ENCODE assay signal across 12 cellular contexts in genomic region chr3:194481525-194482195, GRCh38. TPM values are rescaled to one million over a fixed set of nuclear protein-coding genes. Genes with fewer than 3 reads are reported as not detected.
DNase-seq lines count a peak whose midpoint lies in the region; ATAC-seq, FAIRE-seq and TF ChIP-seq lines count a peak whose summit lies in the region.
"Had no signal": no experiment of that assay in that cellular context is flagged by ENCODE, and none has a peak within 500 bp of the region (broad histone marks: within the 10 kb centered on the region; RNA-seq: fewer than 3 reads in every experiment).

No MANE protein-coding gene starts in this region.

- H3K27ac ChIP-seq in A549 = peak overlapping the region; percentile 63 to 84
- H3K27ac ChIP-seq in left lung = peak overlapping the region in 1 of 2 donors; percentile 43

- in situ Hi-C loops in Caki2 (cut with HindIII; ENCODE audit: low pct_unique_long_range_greater_than_20kb, low sequenced_read_pairs) = no loop called here

- H3K36me3 Mint-ChIP-seq in WTC11 = peaks cover 12% of the 10 kb centered on the region

- DNase-seq in A549 (ENCODE audit: low read depth in 1 of 2, low spot score in 1 of 2) (no peak), Caki2 (ENCODE audit: low read depth) (peak; percentile 62), WTC11 (ENCODE audit: low spot score) (no peak), kidney tubule cell (ENCODE audit: low spot score) (peak; percentile 43), left lung (no peak), NCI-H1105 (lab: John Stamatoyannopoulos, UW) (no peak), DMS79 (lab: John Stamatoyannopoulos, UW) (no peak)
- DNase-seq: brain microvascular endothelial cell; CD8-positive, alpha-beta T cell; NCI-H1436 treated with DMSO at 0.1 percent for 48 hours; stimulated activated CD4-positive, alpha-beta T cell treated with anti-CD3 and anti-CD28 coated beads, Interleukin-12 subunit alpha, Interleukin-12 subunit beta, amount 100 ng/mL, for 4 hours had no signal

- no peaks in the 10 kb centered on the region for H3K27me3 ChIP-seq in left lung
- H3K27me3 ChIP-seq: brain microvascular endothelial cell had no signal

- H3K9me3 ChIP-seq in A549 (no peaks in the 10 kb centered on the region), left lung (no peaks in the 10 kb centered on the region)

- H3K36me3 ChIP-seq in left lung = peaks cover 0 to 13% of the 10 kb centered on the region in 2 donors

- H3K27me3 Mint-ChIP-seq in WTC11 (ENCODE audit: low read depth) = no peaks in the 10 kb centered on the region

- 19% methylated on average over 5 of the region's 5 CpGs for WGBS in A549 (ENCODE audit: missing lambda C conversion rate)

- no peak for TF ChIP-seq EP300 in A549 (IDR thresholded peaks at IDR 0.05)

- FAIRE-seq in A549 (lab: Jason Lieb, UNC) = no peak

- CTCF ChIA-PET in A549 (lab: Yijun Ruan, JAX) = interaction anchor here (1.2 kb wide), 1 partner anchor 10 kb away, joined by 4 read pairs; no protein-coding TSS in a partner anchor
- CTCF ChIA-PET in WTC11 (lab: Charles Lee) = interaction anchor here (1.5 kb wide), 1 partner anchor 10 kb away, joined by 3 read pairs; no protein-coding TSS in a partner anchor

- TF ChIP-seq POLR2A in A549 (IDR thresholded peaks at IDR 0.05; ENCODE audit: low read length) = no peak

- peak overlapping the region; percentile 15; the same call in 1 of the 2 replicates for H3K27ac Mint-ChIP-seq in WTC11
- H3K27ac Mint-ChIP-seq: CD8-positive, alpha-beta T cell had no signal

- peak in 1 of 2 experiments; percentile 34; a peak in 2 of 6 replicates for ATAC-seq in A549
- ATAC-seq in WTC11 = no peak
- no peak for ATAC-seq in left lung
- no peak for ATAC-seq in HG03097 (IDR thresholded peaks at IDR 0.05; ENCODE audit: low FRiP score, unreplicated experiment)
- ATAC-seq: CD8-positive, alpha-beta T cell had no signal

- TF ChIP-seq RAD21 in A549 (conservative IDR thresholded peaks at IDR 0.05 in 1 of 2, IDR thresholded peaks at IDR 0.05 in 1 of 2) = no peak

- H3K4me3 Mint-ChIP-seq in WTC11 = no peak overlapping the region
- H3K4me3 Mint-ChIP-seq: CD8-positive, alpha-beta T cell had no signal

- no peaks in the 10 kb centered on the region for H3K9me3 Mint-ChIP-seq in WTC11
- H3K9me3 Mint-ChIP-seq: CD8-positive, alpha-beta T cell had no signal

- H3K4me1 ChIP-seq in A549 = peaks cover 78% of the 10 kb centered on the region
- H3K4me1 ChIP-seq in left lung = peaks cover 9 to 74% of the 10 kb centered on the region in 2 donors

- intact Hi-C loops in left lung (cut with DNase I) = no loop called here

- peak overlapping the region; percentile 90 for H3K4me2 ChIP-seq in A549

- H3K4me1 Mint-ChIP-seq in WTC11 = peaks cover 18% of the 10 kb centered on the region

- H3K4me3 ChIP-seq in A549 (peak overlapping the region; percentile 24; the same call in 2 of the 3 replicates), left lung (no peak overlapping the region)

- POLR2A ChIA-PET in A549 (lab: Yijun Ruan, JAX) (no interaction called here), WTC11 (lab: Charles Lee) (no interaction called here)

- TF ChIP-seq CTCF in A549 (IDR thresholded peaks at IDR 0.05) (no peak), WTC11 (IDR thresholded peaks at IDR 0.05) (no peak), left lung (IDR thresholded peaks at IDR 0.05) (no peak)

TF ChIP-seq in A549, 52 proteins besides CTCF, POLR2A, EP300 and RAD21:
- TF ChIP-seq HDAC2 (IDR thresholded peaks at IDR 0.05) (no peak), GATA3 (IDR thresholded peaks at IDR 0.05; ENCODE audit: borderline replicate concordance) (peak; percentile 51; the same call in 1 of the 2 replicates), MAFK (IDR thresholded peaks at IDR 0.05; ENCODE audit: partially characterized antibody) (peak; percentile 85), ZNF302 (CRISPR knock-in tag; IDR thresholded peaks at IDR 0.05) (no peak)

TF ChIP-seq in WTC11, 78 proteins besides CTCF, POLR2A, EP300 and RAD21 (continues in another document):
- no peak for TF ChIP-seq ZMAT4 (CRISPR knock-in tag; IDR thresholded peaks at IDR 0.05)
- no peak for TF ChIP-seq IRF2 (CRISPR knock-in tag; IDR thresholded peaks at IDR 0.05; ENCODE audit: borderline replicate concordance, low read depth)
- TF ChIP-seq NFE2L1 (CRISPR knock-in tag; IDR thresholded peaks at IDR 0.05) = no peak
- TF ChIP-seq ZNF219 (CRISPR knock-in tag; IDR thresholded peaks at IDR 0.05; ENCODE audit: borderline replicate concordance) = no peak
- no peak for TF ChIP-seq GABPB1 (CRISPR knock-in tag; IDR thresholded peaks at IDR 0.05)
- TF ChIP-seq TCF7 (CRISPR knock-in tag; IDR thresholded peaks at IDR 0.05; ENCODE audit: low read depth) = no peak
- no peak for TF ChIP-seq ZNF263 (CRISPR knock-in tag; IDR thresholded peaks at IDR 0.05; ENCODE audit: low read depth)
- TF ChIP-seq TEAD1 (CRISPR knock-in tag; IDR thresholded peaks at IDR 0.05) = no peak
- TF ChIP-seq SP1 (CRISPR knock-in tag; conservative IDR thresholded peaks at IDR 0.05) = no peak
- no peak for TF ChIP-seq FOXP4 (CRISPR knock-in tag; IDR thresholded peaks at IDR 0.05)
- TF ChIP-seq ZSCAN18 (CRISPR knock-in tag; IDR thresholded peaks at IDR 0.05) = no peak
- TF ChIP-seq PRDM15 (CRISPR knock-in tag; IDR thresholded peaks at IDR 0.05) = no peak

RNA-seq across cellular contexts. Expression of gene ATP13A3, which starts 5.1 kb away (rescaled TPM):
- polyA plus RNA-seq in A549 (2011; rRNA removed) = 84.5 and 102 TPM in 2 replicates
- polyA plus RNA-seq in A549 (2012; cell fraction: cytosol; rRNA removed) = 13.5 and 14.2 TPM in 2 replicates
- polyA plus RNA-seq in A549 (2012; cell fraction: nucleus; rRNA removed) = 6.9 and 15.0 TPM in 2 replicates
- 57.2 to 64.2 TPM (median 63.6 TPM) in 3 replicates for polyA plus RNA-seq in A549 (2017; fragmentation: RNase III; extraction: RNeasy Plus Mini Kit Qiagen cat#74134 plus additional on column Dnase treatment)
- polyA minus RNA-seq in A549 (2011; rRNA and poly(A)+ RNA removed) = 53.0 and 57.1 TPM in 2 replicates
- total RNA-seq in Caki2 (2014; rRNA removed; shearing (Covaris generic); ENCODE audit: low replicate concordance) = 47.7 and 91.8 TPM in 2 replicates
- 75.7 to 79.1 TPM (median 78.3 TPM) in 3 replicates for total RNA-seq in WTC11 (2021)
- total RNA-seq in left lung = 100 to 1,000 TPM; 121 to 123 TPM

Comparison
In these comparisons a context has a peak if more than half of its experiments do, and no peak if none do; other contexts are left out.
1. DNase-seq: peak in Caki2 (single experiment) and kidney tubule cell (single experiment); none in A549 (0 of 2), WTC11 (single experiment), left lung (0 of 2), NCI-H1105 (single experiment) and DMS79 (single experiment).